In the genomic region with DNA sequence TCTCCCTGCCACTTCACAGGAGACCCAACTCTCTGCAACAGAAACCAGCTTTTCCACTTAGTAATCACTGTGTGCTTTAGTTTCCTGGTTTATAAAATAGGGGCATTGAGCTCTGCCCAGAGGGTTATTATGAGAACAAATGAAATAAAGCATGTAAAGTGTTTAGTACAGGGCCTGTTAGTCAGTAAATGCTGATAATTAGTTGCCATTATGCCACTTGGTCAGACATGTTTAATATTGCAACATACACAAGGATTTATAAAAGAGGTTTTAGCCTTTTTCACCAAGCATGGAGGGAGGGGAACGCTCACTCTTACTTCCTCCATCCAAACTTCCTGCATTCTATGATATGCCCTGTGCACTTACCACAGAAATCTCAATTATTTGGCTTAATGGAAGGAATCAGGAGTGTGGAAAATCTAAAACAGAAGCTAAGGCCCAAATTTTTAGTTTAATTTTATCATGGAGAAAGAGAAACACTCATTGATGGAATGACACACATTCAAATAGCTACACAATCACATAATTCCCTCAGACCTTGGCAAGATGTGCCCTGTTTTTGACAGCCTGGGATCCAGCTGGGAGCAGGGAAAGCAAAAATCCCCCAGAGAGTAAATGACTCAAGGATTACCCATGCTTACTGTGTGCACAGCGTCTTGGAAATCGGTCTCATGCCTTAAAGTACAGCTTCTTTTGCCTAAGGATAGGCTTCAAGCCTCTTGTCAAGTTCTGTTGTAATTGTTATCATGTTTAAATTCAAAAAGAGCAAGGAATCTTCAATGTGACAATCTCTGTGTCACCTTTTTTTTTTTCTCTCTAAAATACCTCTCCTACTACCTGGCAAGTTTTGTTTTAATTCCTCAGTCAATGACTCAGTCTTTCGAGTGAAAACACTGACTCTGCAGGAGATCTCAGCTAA, we compare ENCODE assay signal across 8 cellular contexts. TPM values are rescaled to one million over a fixed set of nuclear protein-coding genes. Genes with fewer than 3 reads are reported as not detected.
DNase-seq lines count a peak whose midpoint lies in the region; ATAC-seq and TF ChIP-seq lines count a peak whose summit lies in the region.

No MANE protein-coding gene starts in this region.

- no peak for TF ChIP-seq EP300 in suprapubic skin (IDR thresholded peaks at IDR 0.05)

- WGBS in suprapubic skin: 32% methylated on average over 4 of the region's 4 CpGs
- 67 to 75% (median 70%) methylated on average over 4 of the region's 4 CpGs for WGBS in adrenal gland, 4 donors

- DNase-seq in HK-2 (ENCODE audit: unreplicated experiment): peak; percentile 32
- peak; percentile 87 for DNase-seq in adipocyte (ENCODE audit: low read depth)
- DNase-seq in left ventricle myocardium inferior: no peak
- DNase-seq in suprapubic skin (ENCODE audit: low spot score in 2 of 2): no peak
- no peak for DNase-seq in adrenal gland
- DNase-seq in dermis blood vessel endothelial cell: no peak
- DNase-seq in G401 (ENCODE audit: low spot score): no peak

- in situ Hi-C loops in G401 (cut with HindIII; ENCODE audit: low sequenced_read_pairs): no loop called here

- H3K9me3 ChIP-seq in adipocyte (ENCODE audit: control insufficient read depth, low read length) (no peaks in the 10 kb centered on the region), left ventricle myocardium inferior (replicated peaks) (no peaks in the 10 kb centered on the region), suprapubic skin (no peaks in the 10 kb centered on the region), adrenal gland (replicated peaks in 1 of 3) (no peaks in the 10 kb centered on the region)

- TF ChIP-seq POLR2A in suprapubic skin (IDR thresholded peaks at IDR 0.05): no peak
- TF ChIP-seq POLR2A in adrenal gland (IDR thresholded peaks at IDR 0.05): no peak

- H3K27me3 ChIP-seq in adipocyte (replicated peaks; ENCODE audit: control insufficient read depth, insufficient read depth, low read length) (no peaks in the 10 kb centered on the region), left ventricle myocardium inferior (ENCODE audit: low read depth) (no peaks in the 10 kb centered on the region), suprapubic skin (no peaks in the 10 kb centered on the region), adrenal gland (no peaks in the 10 kb centered on the region)

- H3K36me3 ChIP-seq in adipocyte (ENCODE audit: control insufficient read depth, insufficient read depth, low read length, severe bottlenecking) (no peaks in the 10 kb centered on the region), left ventricle myocardium inferior (no peaks in the 10 kb centered on the region), suprapubic skin (no peaks in the 10 kb centered on the region), adrenal gland (replicated peaks in 1 of 2) (no peaks in the 10 kb centered on the region)

- H3K4me3 ChIP-seq in adipocyte (ENCODE audit: low read length) (peak overlapping the region; percentile 42), left ventricle myocardium inferior (no peak overlapping the region), suprapubic skin (no peak overlapping the region), adrenal gland (no peak overlapping the region)

- H3K9ac ChIP-seq in adipocyte (ENCODE audit: low read length): peak overlapping the region; percentile 76

- TF ChIP-seq CTCF in left ventricle myocardium inferior (IDR thresholded peaks at IDR 0.05; ENCODE audit: borderline replicate concordance) (no peak), suprapubic skin (IDR thresholded peaks at IDR 0.05) (no peak), adrenal gland (IDR thresholded peaks at IDR 0.05) (no peak)

- ATAC-seq in GM21619 (IDR thresholded peaks at IDR 0.05; ENCODE audit: unreplicated experiment): no peak

- H3K4me1 ChIP-seq in adipocyte (ENCODE audit: control insufficient read depth, insufficient read depth, low read length): peaks cover 43% of the 10 kb centered on the region
- peaks cover 5% of the 10 kb centered on the region for H3K4me1 ChIP-seq in left ventricle myocardium inferior
- peaks cover 28% of the 10 kb centered on the region for H3K4me1 ChIP-seq in suprapubic skin
- H3K4me1 ChIP-seq in adrenal gland (replicated peaks in 1 of 2): no peaks in the 10 kb centered on the region

- H3K27ac ChIP-seq in left ventricle myocardium inferior (replicated peaks) (peak overlapping the region; percentile 13), suprapubic skin (peak overlapping the region; percentile 78), adrenal gland (no peak overlapping the region)

- intact Hi-C loops in left ventricle myocardium inferior (cut with micrococcal nuclease) (no loop called here), adrenal gland (cut with DNase I) (no loop called here)

RNA-seq across cellular contexts. Expression of gene ZNF474, which starts 34.1 kb away (rescaled TPM):
- total RNA-seq in left ventricle myocardium inferior (not detected), suprapubic skin (1 to 10 TPM in 3 of 4 donors, not detected in 1; 1.0 to 2.0 (median 1.4) TPM), adrenal gland (under 1 TPM in 5 of 8 donors, not detected in 3; 0.28 to 0.88 (median 0.39) TPM), dermis blood vessel endothelial cell (0.17 TPM in 1 of 2 replicates, not detected in the other)
- under 1 TPM; 0.16 to 0.24 (median 0.17) TPM for polyA plus RNA-seq in adrenal gland
- total RNA-seq in G401 (2014; rRNA removed; shearing (Covaris generic)): 0.71 TPM in 1 of 2 replicates, not detected in the other

Comparison
In these comparisons a context has a peak if more than half of its experiments do, and no peak if none do; other contexts are left out.
1. DNase-seq: peak in HK-2 (single experiment) and adipocyte (single experiment); none in left ventricle myocardium inferior (single experiment), suprapubic skin (0 of 2), adrenal gland (0 of 7), dermis blood vessel endothelial cell (single experiment) and G401 (single experiment).
2. H3K27ac ChIP-seq: peak in left ventricle myocardium inferior (single experiment) and suprapubic skin (single experiment); none in adrenal gland (0 of 5).